Comparison of ENCODE assay signal across 8 cellular contexts in the genomic region with DNA sequence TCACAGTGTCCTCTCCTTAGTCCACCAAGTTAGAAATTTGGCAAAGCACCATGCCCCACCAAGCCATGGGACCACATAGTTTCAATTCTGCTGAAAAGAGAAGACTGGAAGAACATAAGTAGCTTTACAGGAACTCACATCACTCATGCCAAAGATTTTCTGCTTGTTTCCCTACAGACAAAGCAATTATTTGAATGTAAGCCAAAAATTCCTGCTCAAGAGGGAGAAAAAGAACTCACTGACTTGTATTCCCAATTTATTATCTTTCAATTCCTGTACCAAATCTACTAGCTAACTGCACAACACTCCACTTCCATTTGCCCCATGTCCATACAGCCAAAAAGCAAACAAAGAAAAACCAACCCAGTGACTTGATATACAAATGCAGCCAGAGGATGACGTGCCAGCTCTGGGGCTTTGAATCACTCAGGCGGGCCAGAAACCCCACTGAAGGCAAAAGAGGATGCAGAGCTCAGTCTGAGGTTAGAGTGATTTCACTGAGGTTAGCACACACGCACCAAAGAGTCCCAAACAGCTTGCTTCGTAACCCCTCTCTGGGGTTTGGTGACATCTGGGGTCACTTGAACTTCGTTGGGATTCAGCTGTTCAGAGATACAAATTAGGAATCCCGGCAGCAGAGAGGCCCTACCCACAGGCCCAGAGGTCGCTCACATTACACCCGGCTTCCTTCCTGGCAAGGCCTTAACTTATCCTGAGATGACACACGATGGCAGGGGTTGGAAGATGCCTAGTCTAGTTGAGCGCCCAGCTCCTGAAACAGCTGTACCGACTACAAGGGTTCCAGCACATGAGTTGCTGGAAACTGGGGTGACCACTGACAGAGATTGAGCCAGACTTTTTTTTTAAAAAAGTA. TPM values are rescaled to one million over a fixed set of nuclear protein-coding genes. Genes with fewer than 3 reads are reported as not detected.
A peak's percentile ranks its signal among the peaks of the same experiment; 100 is the strongest.
DNase-seq lines count a peak whose midpoint lies in the region; ATAC-seq and TF ChIP-seq lines count a peak whose summit lies in the region.

No MANE protein-coding gene starts in this region.

- peak overlapping the region; percentile 78 for H3K27ac ChIP-seq in suprapubic skin

- peak overlapping the region; percentile 67 for H3K4me3 ChIP-seq in Jurkat, Clone E6-1 (ENCODE audit: low read length)
- peak overlapping the region; percentile 72 for H3K4me3 ChIP-seq in epithelial cell of esophagus (ENCODE audit: low read length)
- H3K4me3 ChIP-seq in suprapubic skin = peak overlapping the region; percentile 58

- POLR2A ChIA-PET in activated CD8-positive, alpha-beta T cell treated with anti-CD3 and anti-CD28 coated beads, Interleukin-2, amount 10 ng/mL, durations not matched to agents 7 days and 5 days (lab: Charles Lee) = interaction anchor here (0.7 to 2.5 kb wide), 14 partner anchors 8 to 640 kb away, joined by 4 to 23 read pairs (median 4); no protein-coding TSS in a partner anchor

- TF ChIP-seq CTCF in epithelial cell of esophagus (IDR thresholded peaks at IDR 0.05; ENCODE audit: insufficient read depth, low read depth, low read length, missing control alignments) (no peak), neural crest cell (conservative IDR thresholded peaks at IDR 0.05) (no peak), suprapubic skin (IDR thresholded peaks at IDR 0.05) (no peak)

- no peaks in the 10 kb centered on the region for H3K27me3 Mint-ChIP-seq in activated CD8-positive, alpha-beta T cell treated with anti-CD3 and anti-CD28 coated beads, Interleukin-2, amount 10 ng/mL, durations not matched to agents 7 days and 5 days (ENCODE audit: low read depth)
- peaks cover 62% of the 10 kb centered on the region for H3K27me3 Mint-ChIP-seq in neural crest cell (ENCODE audit: low read depth)

- 15% methylated on average over 11 of the region's 11 CpGs for WGBS in suprapubic skin

- H3K9me3 ChIP-seq in suprapubic skin = no peaks in the 10 kb centered on the region

- no peaks in the 10 kb centered on the region for H3K9me3 Mint-ChIP-seq in activated CD8-positive, alpha-beta T cell treated with anti-CD3 and anti-CD28 coated beads, Interleukin-2, amount 10 ng/mL, durations not matched to agents 7 days and 5 days (ENCODE audit: insufficient read depth)
- H3K9me3 Mint-ChIP-seq in neural crest cell = no peaks in the 10 kb centered on the region

- CTCF ChIA-PET in activated CD8-positive, alpha-beta T cell treated with anti-CD3 and anti-CD28 coated beads, Interleukin-2, amount 10 ng/mL, durations not matched to agents 7 days and 5 days (lab: Charles Lee) = interaction anchor here (0.7 to 4.7 kb wide), 23 partner anchors 13 to 245 kb away, joined by 3 to 26 read pairs (median 4); no protein-coding TSS in a partner anchor

- peak overlapping the region; percentile 94 for H3K4me3 Mint-ChIP-seq in activated CD8-positive, alpha-beta T cell treated with anti-CD3 and anti-CD28 coated beads, Interleukin-2, amount 10 ng/mL, durations not matched to agents 7 days and 5 days
- H3K4me3 Mint-ChIP-seq in neural crest cell = peak overlapping the region; percentile 89

- H3K4me1 Mint-ChIP-seq in activated CD8-positive, alpha-beta T cell treated with anti-CD3 and anti-CD28 coated beads, Interleukin-2, amount 10 ng/mL, durations not matched to agents 7 days and 5 days (ENCODE audit: low read depth) = peaks cover 84% of the 10 kb centered on the region
- peaks cover 18% of the 10 kb centered on the region for H3K4me1 Mint-ChIP-seq in neural crest cell

- H3K27me3 ChIP-seq in suprapubic skin = no peaks in the 10 kb centered on the region

- DNase-seq in GF-D8 (lab: John Stamatoyannopoulos, UW) (peak; percentile 71), epithelial cell of esophagus (ENCODE audit: low read depth) (peak; percentile 50), neural crest cell (ENCODE audit: low read depth, low spot score) (no peak), suprapubic skin (ENCODE audit: low spot score in 2 of 2) (peak; percentile 80 to 81), HuH-7.5 (ENCODE audit: low spot score) (no peak)
- peak; percentile 82 for DNase-seq in Jurkat, Clone E6-1 (ENCODE audit: low read depth, low spot score)
- DNase-seq in activated CD8-positive, alpha-beta T cell treated with anti-CD3 and anti-CD28 coated beads, Interleukin-2, amount 10 ng/mL, durations not matched to agents 7 days and 5 days = peak; percentile 91

- peak; percentile 45 for ATAC-seq in GM21529 (IDR thresholded peaks at IDR 0.05; ENCODE audit: unreplicated experiment)
- peak; percentile 69 for ATAC-seq in activated CD8-positive, alpha-beta T cell treated with anti-CD3 and anti-CD28 coated beads, Interleukin-2, amount 10 ng/mL, durations not matched to agents 7 days and 5 days

- TF ChIP-seq POLR2A in suprapubic skin (IDR thresholded peaks at IDR 0.05) = no peak

- peak overlapping the region; percentile 85 for H3K27ac Mint-ChIP-seq in activated CD8-positive, alpha-beta T cell treated with anti-CD3 and anti-CD28 coated beads, Interleukin-2, amount 10 ng/mL, durations not matched to agents 7 days and 5 days
- H3K27ac Mint-ChIP-seq in neural crest cell (ENCODE audit: unreplicated experiment) = no peak overlapping the region

- peaks cover 37% of the 10 kb centered on the region for H3K4me1 ChIP-seq in suprapubic skin

- peaks cover 38% of the 10 kb centered on the region for H3K36me3 Mint-ChIP-seq in activated CD8-positive, alpha-beta T cell treated with anti-CD3 and anti-CD28 coated beads, Interleukin-2, amount 10 ng/mL, durations not matched to agents 7 days and 5 days (ENCODE audit: low read depth)
- no peaks in the 10 kb centered on the region for H3K36me3 Mint-ChIP-seq in neural crest cell (ENCODE audit: low read depth)

- H3K36me3 ChIP-seq in suprapubic skin = no peaks in the 10 kb centered on the region

- TF ChIP-seq EP300 in suprapubic skin (IDR thresholded peaks at IDR 0.05) = no peak

RNA-seq across cellular contexts. Expression of gene RFTN1, which starts 1.7 kb away (rescaled TPM):
- polyA plus RNA-seq in Jurkat, Clone E6-1 (2012; ENCODE audit: insufficient read depth, insufficient read length) = 16.2 TPM
- total RNA-seq in activated CD8-positive, alpha-beta T cell treated with anti-CD3 and anti-CD28 coated beads, Interleukin-2, amount 10 ng/mL, durations not matched to agents 7 days and 5 days = 10 to 100 TPM; 59.9 to 63.4 TPM
- total RNA-seq in neural crest cell (1.9 and 2.0 TPM in 2 replicates), suprapubic skin (10 to 100 TPM; 10.3 to 26.9 (median 22.3) TPM)

Comparison
In these comparisons a context has a peak if more than half of its experiments do, and no peak if none do; other contexts are left out.
1. DNase-seq: peak in GF-D8 (single experiment), Jurkat, Clone E6-1 (single experiment), activated CD8-positive, alpha-beta T cell treated with anti-CD3 and anti-CD28 coated beads, Interleukin-2, amount 10 ng/mL, durations not matched to agents 7 days and 5 days (single experiment), epithelial cell of esophagus (single experiment) and suprapubic skin (2 of 2); none in neural crest cell (single experiment) and HuH-7.5 (single experiment).
2. Peak in every context shown above with its lines, with median percentiles within 50 percentile points of each other: H3K4me3 ChIP-seq.